Comparison of ENCODE assay signal across 18 cellular contexts in the genomic region with DNA sequence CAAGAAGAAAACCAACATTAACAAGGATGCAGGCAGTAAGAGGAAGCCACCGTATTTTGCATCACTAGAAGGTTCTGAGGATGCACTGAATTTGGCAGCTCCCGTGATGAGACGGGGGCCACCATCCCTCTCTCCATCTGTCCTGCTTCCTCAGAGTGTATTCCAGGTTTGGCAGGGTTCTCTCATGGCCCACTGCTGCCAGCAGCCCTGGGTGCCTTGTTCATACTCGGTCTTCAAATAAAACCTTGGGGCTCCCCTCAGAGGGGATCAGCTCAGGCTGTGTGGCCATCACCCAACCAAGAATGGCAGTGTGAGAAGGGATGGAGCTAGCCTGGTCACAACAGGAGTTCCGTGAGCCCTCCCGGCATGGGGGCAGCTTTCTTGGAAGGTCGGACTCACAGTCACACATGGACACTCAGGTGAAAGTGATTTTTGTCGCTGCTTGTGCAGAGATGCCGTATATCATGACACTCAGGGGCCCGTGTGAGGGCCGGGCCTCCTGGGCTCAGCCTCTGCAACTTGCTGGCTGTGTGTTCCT.
"Had no signal": no experiment of that assay in that cellular context is flagged by ENCODE, and none has a peak within 500 bp of the region (broad histone marks: within the 10 kb centered on the region; RNA-seq: fewer than 3 reads in every experiment).

No MANE protein-coding gene starts in this region.

- H3K36me3 ChIP-seq: gastrocnemius medialis, heart right ventricle, right lobe of liver, suprapubic skin, tibial artery had no signal

- H3K27me3 Mint-ChIP-seq: naive thymus-derived CD4-positive, alpha-beta T cell had no signal

- H3K27me3 ChIP-seq: gastrocnemius medialis, right lobe of liver, suprapubic skin, tibial artery had no signal

- H3K4me1 ChIP-seq: gastrocnemius medialis, psoas muscle, tibial artery had no signal

- ATAC-seq: gastrocnemius medialis; heart right ventricle; naive thymus-derived CD4-positive, alpha-beta T cell; psoas muscle had no signal

- H3K27ac ChIP-seq: gastrocnemius medialis, heart right ventricle, psoas muscle, right lobe of liver, suprapubic skin, tibial artery had no signal

- H3K4me3 Mint-ChIP-seq: naive thymus-derived CD4-positive, alpha-beta T cell; neural crest cell had no signal

- DNase-seq: central memory CD4-positive, alpha-beta T cell; effector memory CD4-positive, alpha-beta T cell; gastrocnemius medialis; heart right ventricle; hypothalamus; mammary epithelial cell; naive thymus-derived CD4-positive, alpha-beta T cell; nucleus accumbens; psoas muscle; retina; right lobe of liver; stimulated activated CD4-positive, alpha-beta T cell treated with anti-CD3 and anti-CD28 coated beads, Interleukin-15, amount 100 ng/mL, for 24 hours; stimulated activated CD4-positive, alpha-beta T cell treated with anti-CD3 and anti-CD28 coated beads, Interleukin-1b, Interleukin-23, amount 100 ng/mL, for 48 hours; stimulated activated CD4-positive, alpha-beta T cell treated with anti-CD3 and anti-CD28 coated beads, Interleukin-4, amount 100 ng/mL, for 24 hours; stimulated activated naive CD4-positive, alpha-beta T cell treated with Interleukin-2 at 50 U/mL for 16 hours; tibial artery had no signal

- H3K4me3 ChIP-seq: gastrocnemius medialis, heart right ventricle, psoas muscle, right lobe of liver, suprapubic skin, tibial artery had no signal

- H3K4me1 Mint-ChIP-seq: neural crest cell had no signal

- H3K9me3 ChIP-seq: gastrocnemius medialis, psoas muscle, right lobe of liver, suprapubic skin had no signal
